In genomic region chr10:122703483-122704448, GRCh38 we compare ENCODE assay signal across 8 cellular contexts. TPM values are rescaled to one million over a fixed set of nuclear protein-coding genes. Genes with fewer than 3 reads are reported as not detected.
DNase-seq lines count a peak whose midpoint lies in the region; ATAC-seq lines count a peak whose summit lies in the region.

No MANE protein-coding gene starts in this region.

- intact Hi-C loops in left colon (cut with DNase I, micrococcal nuclease), result loop anchor here in 1 of 2 donors (2.0 kb wide), 1 partner anchor 55 kb away; no protein-coding TSS in a partner anchor

- DNase-seq in COR-L47 (lab: John Stamatoyannopoulos, UW), result peak; percentile 18
- peak; percentile 5 for DNase-seq in NCI-H1694 (lab: John Stamatoyannopoulos, UW)
- peak; percentile 45 for DNase-seq in UCSD-AML1 (lab: John Stamatoyannopoulos, UW; ENCODE audit: unreplicated experiment)
- DNase-seq in central memory CD4-positive, alpha-beta T cell, result peak; percentile 24
- DNase-seq in left colon, result peak; percentile 37 to 60
- DNase-seq in stimulated activated CD4-positive, alpha-beta T cell treated with anti-CD3 and anti-CD28 coated beads, Interleukin-2, amount 100 ng/mL, for 48 hours, result peak; percentile 55 to 56

- ATAC-seq in GM21515 (IDR thresholded peaks at IDR 0.05; ENCODE audit: unreplicated experiment) (peak; percentile 77), left colon (peak; percentile 87), HG03378 (IDR thresholded peaks at IDR 0.05; ENCODE audit: unreplicated experiment) (no peak)

RNA-seq across cellular contexts. Expression of gene C10orf120, which starts 4.1 kb away (rescaled TPM):
- not detected for total RNA-seq in left colon

Comparison
In these comparisons a context has a peak if more than half of its experiments do, and no peak if none do; other contexts are left out.
1. DNase-seq: peak in every context shown above with its lines; median percentile 56 in stimulated activated CD4-positive, alpha-beta T cell treated with anti-CD3 and anti-CD28 coated beads, Interleukin-2, amount 100 ng/mL, for 48 hours; 48 in left colon; 45 in UCSD-AML1; 24 in central memory CD4-positive, alpha-beta T cell; 18 in COR-L47; 5 in NCI-H1694.